ENCODE assay signal across 26 cellular contexts in genomic region chr13:60494296-60494695, GRCh38.
A peak's percentile ranks its signal among the peaks of the same experiment; 100 is the strongest.
DNase-seq lines count a peak whose midpoint lies in the region; ATAC-seq and TF ChIP-seq lines count a peak whose summit lies in the region.
"Had no signal": no experiment of that assay in that cellular context is flagged by ENCODE, and none has a peak within 500 bp of the region (broad histone marks: within the 10 kb centered on the region; RNA-seq: fewer than 3 reads in every experiment).

No MANE protein-coding gene starts in this region.

- no peak overlapping the region for H3K4ac ChIP-seq in H9 (ENCODE audit: low read depth, low read length)

- H2AK5ac ChIP-seq in H9 (ENCODE audit: insufficient read length, low read length), result no peak overlapping the region

- H2BK20ac ChIP-seq in H9 (ENCODE audit: low read depth, low read length, poor library complexity, severe bottlenecking), result no peak overlapping the region

- H3K4me1 ChIP-seq in H9 (ENCODE audit: insufficient read depth, low read length), result no peaks in the 10 kb centered on the region
- no peaks in the 10 kb centered on the region for H3K4me1 ChIP-seq in right lobe of liver
- H3K4me1 ChIP-seq: adrenal gland, pancreas, thyroid gland had no signal

- no peak overlapping the region for H4K5ac ChIP-seq in H9 (ENCODE audit: insufficient read length, low read depth, low read length)

- H2BK120ac ChIP-seq in H9 (ENCODE audit: low read depth, low read length, poor library complexity, severe bottlenecking), result no peak overlapping the region

- TF ChIP-seq POLR2A in right lobe of liver (IDR thresholded peaks at IDR 0.05), result no peak

- TF ChIP-seq CTCF in H9 (conservative IDR thresholded peaks at IDR 0.05) (no peak), right lobe of liver (IDR thresholded peaks at IDR 0.05) (no peak)

- no peak overlapping the region for H2BK15ac ChIP-seq in H9 (ENCODE audit: low read depth, low read length)

- no peak overlapping the region for H3K4me2 ChIP-seq in H9 (ENCODE audit: insufficient read depth, insufficient read length, low read length)

- no peaks in the 10 kb centered on the region for H4K20me1 ChIP-seq in H9 (ENCODE audit: control insufficient read depth, insufficient read depth, insufficient read length)

- H3K56ac ChIP-seq in H9 (ENCODE audit: insufficient read length, low read depth, low read length), result no peak overlapping the region

- WGBS in H9 (ENCODE audit: extremely low coverage, insufficient read length, low lambda C conversion rate), result no CpG with 5 or more reads among the region's 1 CpG
- WGBS in right lobe of liver (ENCODE audit: insufficient coverage, low coverage, low lambda C conversion rate, missing lambda C conversion rate), result 67% methylated on average over 1 of the region's 1 CpG

- H3K9me3 ChIP-seq in H9 (ENCODE audit: control insufficient read depth, low read depth, low read length) (peaks cover 4% of the 10 kb centered on the region), right lobe of liver (no peaks in the 10 kb centered on the region)
- H3K9me3 ChIP-seq: adrenal gland, pancreas, thyroid gland had no signal

- H3K14ac ChIP-seq in H9 (ENCODE audit: insufficient read depth, low read length), result no peak overlapping the region

- DNase-seq in H9, result no peak
- DNase-seq in right lobe of liver, result no peak
- DNase-seq: activated CD4-positive, alpha-beta T cell treated with anti-CD3 and anti-CD28 coated beads for 36 hours; activated CD8-positive, alpha-beta memory T cell treated with anti-CD3 and anti-CD28 coated beads for 24 hours; activated T-cell treated with anti-CD3 and anti-CD28 coated beads, Interleukin-2, amount 50 U/mL, for 4 hours; adrenal gland; GM23248; Karpas-422; kidney glomerular epithelial cell; NCI-H1930; NCI-H2227 treated with DMSO at 0.1 percent for 48 hours; NCI-H69; nephron progenitor cell; pancreas; right cardiac atrium; stimulated activated CD4-positive, alpha-beta T cell treated with anti-CD3 and anti-CD28 coated beads, Interleukin-15, amount 100 ng/mL, for 24 hours; stimulated activated naive CD8-positive, alpha-beta T cell treated with anti-CD3 and anti-CD28 coated beads, Interleukin-15, amount 100 ng/mL, for 72 hours; thyroid gland had no signal

- H3K36me3 ChIP-seq in right lobe of liver, result no peaks in the 10 kb centered on the region
- H3K36me3 ChIP-seq: adrenal gland had no signal

- H3K27ac Mint-ChIP-seq in H9, result peak overlapping the region in 2 of 3 experiments; percentile 12 to 76; a peak in 2 of 7 replicates
- H3K27ac Mint-ChIP-seq in stimulated activated memory B cell treated with anti-CD40 and anti-IgM and Interleukin-4, amounts not matched to agents 10 μg/mL and 1 μg/mL and 100 μg/mL, for 72 hours, result no peak overlapping the region
- H3K27ac Mint-ChIP-seq: activated CD4-positive, alpha-beta T cell treated with anti-CD3 and anti-CD28 coated beads for 36 hours; brain; CD14-positive monocyte; nephron progenitor cell had no signal

- no peaks in the 10 kb centered on the region for H3K27me3 Mint-ChIP-seq in H9 (ENCODE audit: low read depth)
- no peaks in the 10 kb centered on the region for H3K27me3 Mint-ChIP-seq in stimulated activated memory B cell treated with anti-CD40 and anti-IgM and Interleukin-4, amounts not matched to agents 10 μg/mL and 1 μg/mL and 100 μg/mL, for 72 hours
- H3K27me3 Mint-ChIP-seq: activated CD4-positive, alpha-beta T cell treated with anti-CD3 and anti-CD28 coated beads for 36 hours; brain; stimulated activated naive CD8-positive, alpha-beta T cell treated with anti-CD3 and anti-CD28 coated beads, Interleukin-15, amount 100 ng/mL, for 72 hours had no signal

- H3T11ph ChIP-seq in H9 (ENCODE audit: low read length), result no peak overlapping the region

- H3K9ac ChIP-seq in H9 (ENCODE audit: extremely low read depth, insufficient read length, low read length), result no peak overlapping the region
- H3K9ac ChIP-seq: GM23248 had no signal

- peak overlapping the region in 1 of 2 experiments; percentile 6; a peak in 1 of 5 replicates for H3K4me3 Mint-ChIP-seq in H9
- no peak overlapping the region for H3K4me3 Mint-ChIP-seq in stimulated activated memory B cell treated with anti-CD40 and anti-IgM and Interleukin-4, amounts not matched to agents 10 μg/mL and 1 μg/mL and 100 μg/mL, for 72 hours
- H3K4me3 Mint-ChIP-seq: activated CD4-positive, alpha-beta T cell treated with anti-CD3 and anti-CD28 coated beads for 36 hours; activated T-cell treated with anti-CD3 and anti-CD28 coated beads, Interleukin-2, amount 50 U/mL, for 4 hours; brain; CD14-positive monocyte; nephron progenitor cell; stimulated activated naive CD8-positive, alpha-beta T cell treated with anti-CD3 and anti-CD28 coated beads, Interleukin-15, amount 100 ng/mL, for 72 hours had no signal

- peaks cover 11 to 41% of the 10 kb centered on the region in 2 experiments; a peak in 4 of 5 replicates for H3K9me3 Mint-ChIP-seq in H9
- no peaks in the 10 kb centered on the region for H3K9me3 Mint-ChIP-seq in stimulated activated memory B cell treated with anti-CD40 and anti-IgM and Interleukin-4, amounts not matched to agents 10 μg/mL and 1 μg/mL and 100 μg/mL, for 72 hours

- H3K4me1 Mint-ChIP-seq in H9, result peaks cover 12 to 13% of the 10 kb centered on the region in 2 experiments
- no peaks in the 10 kb centered on the region for H3K4me1 Mint-ChIP-seq in stimulated activated memory B cell treated with anti-CD40 and anti-IgM and Interleukin-4, amounts not matched to agents 10 μg/mL and 1 μg/mL and 100 μg/mL, for 72 hours
- H3K4me1 Mint-ChIP-seq: activated CD4-positive, alpha-beta T cell treated with anti-CD3 and anti-CD28 coated beads for 36 hours; brain; CD14-positive monocyte; nephron progenitor cell; stimulated activated naive CD8-positive, alpha-beta T cell treated with anti-CD3 and anti-CD28 coated beads, Interleukin-15, amount 100 ng/mL, for 72 hours had no signal

- no peak overlapping the region for H4K8ac ChIP-seq in H9 (replicated peaks; ENCODE audit: insufficient read length, low read depth, low read length)

- no peak overlapping the region for H3K4me3 ChIP-seq in right lobe of liver
- H3K4me3 ChIP-seq: adrenal gland, GM23248, lung, pancreas, thyroid gland had no signal

- H2BK12ac ChIP-seq in H9 (ENCODE audit: insufficient read length, low read depth, low read length), result no peak overlapping the region

- H3K79me2 ChIP-seq in H9 (ENCODE audit: insufficient read depth, low read length), result no peaks in the 10 kb centered on the region

- no peak overlapping the region for H3K23ac ChIP-seq in H9 (ENCODE audit: insufficient read length, low read depth, low read length)

- ATAC-seq in GM18870 (IDR thresholded peaks at IDR 0.05; ENCODE audit: unreplicated experiment) (peak; percentile 68), HG03432 (IDR thresholded peaks at IDR 0.05; ENCODE audit: unreplicated experiment) (peak; percentile 72), HG03280 (IDR thresholded peaks at IDR 0.05; ENCODE audit: unreplicated experiment) (no peak), GM21381 (IDR thresholded peaks at IDR 0.05; ENCODE audit: unreplicated experiment) (no peak), right lobe of liver (no peak)
- ATAC-seq in stimulated activated memory B cell treated with anti-CD40 and anti-IgM and Interleukin-4, amounts not matched to agents 10 μg/mL and 1 μg/mL and 100 μg/mL, for 72 hours, result peak; percentile 63
- ATAC-seq: activated CD4-positive, alpha-beta T cell treated with anti-CD3 and anti-CD28 coated beads for 36 hours; activated T-cell treated with anti-CD3 and anti-CD28 coated beads, Interleukin-2, amount 50 U/mL, for 4 hours; pancreas; right cardiac atrium; stimulated activated naive CD8-positive, alpha-beta T cell treated with anti-CD3 and anti-CD28 coated beads, Interleukin-15, amount 100 ng/mL, for 72 hours had no signal

- no peak overlapping the region for H2BK5ac ChIP-seq in H9 (ENCODE audit: insufficient read length, low read length)

- H3K27me3 ChIP-seq in H9 (ENCODE audit: insufficient read depth, low read length) (no peaks in the 10 kb centered on the region), right lobe of liver (no peaks in the 10 kb centered on the region)
- H3K27me3 ChIP-seq: adrenal gland, pancreas, thyroid gland had no signal

- no peaks in the 10 kb centered on the region for H3K23me2 ChIP-seq in H9 (ENCODE audit: insufficient read length, low read depth, low read length, poor library complexity, severe bottlenecking)

- H3K18ac ChIP-seq in H9 (ENCODE audit: insufficient read length, low read depth, low read length), result no peak overlapping the region

- no peaks in the 10 kb centered on the region for H3K79me1 ChIP-seq in H9 (ENCODE audit: insufficient read depth, low read depth, low read length, poor library complexity, severe bottlenecking)

- H3K27ac ChIP-seq in H9 (ENCODE audit: insufficient read length, low read depth, low read length) (no peak overlapping the region), right lobe of liver (no peak overlapping the region)
- H3K27ac ChIP-seq: adrenal gland, GM23248, pancreas, thyroid gland had no signal

- no peak overlapping the region for H4K91ac ChIP-seq in H9 (ENCODE audit: insufficient read length, low read depth, low read length)

- intact Hi-C loops in right lobe of liver (cut with DNase I), result no loop called here

- no peak overlapping the region for H2AFZ ChIP-seq in H9 (ENCODE audit: low read length)
- H2AFZ ChIP-seq: GM23248 had no signal

- peaks cover 46 to 57% (median 47%) of the 10 kb centered on the region in 3 experiments for H3K36me3 Mint-ChIP-seq in H9 (ENCODE audit: insufficient read depth in 1 of 3, low read depth in 3 of 3)
- peaks cover 72% of the 10 kb centered on the region for H3K36me3 Mint-ChIP-seq in stimulated activated memory B cell treated with anti-CD40 and anti-IgM and Interleukin-4, amounts not matched to agents 10 μg/mL and 1 μg/mL and 100 μg/mL, for 72 hours

Comparison
In these comparisons a context has a peak if more than half of its experiments do, and no peak if none do; other contexts are left out.
1. ATAC-seq: peak in GM18870 (single experiment), HG03432 (single experiment) and stimulated activated memory B cell treated with anti-CD40 and anti-IgM and Interleukin-4, amounts not matched to agents 10 μg/mL and 1 μg/mL and 100 μg/mL, for 72 hours (single experiment); none in HG03280 (single experiment), GM21381 (single experiment) and right lobe of liver (0 of 4).